Comparison of ENCODE assay signal across 27 cellular contexts in the genomic region with DNA sequence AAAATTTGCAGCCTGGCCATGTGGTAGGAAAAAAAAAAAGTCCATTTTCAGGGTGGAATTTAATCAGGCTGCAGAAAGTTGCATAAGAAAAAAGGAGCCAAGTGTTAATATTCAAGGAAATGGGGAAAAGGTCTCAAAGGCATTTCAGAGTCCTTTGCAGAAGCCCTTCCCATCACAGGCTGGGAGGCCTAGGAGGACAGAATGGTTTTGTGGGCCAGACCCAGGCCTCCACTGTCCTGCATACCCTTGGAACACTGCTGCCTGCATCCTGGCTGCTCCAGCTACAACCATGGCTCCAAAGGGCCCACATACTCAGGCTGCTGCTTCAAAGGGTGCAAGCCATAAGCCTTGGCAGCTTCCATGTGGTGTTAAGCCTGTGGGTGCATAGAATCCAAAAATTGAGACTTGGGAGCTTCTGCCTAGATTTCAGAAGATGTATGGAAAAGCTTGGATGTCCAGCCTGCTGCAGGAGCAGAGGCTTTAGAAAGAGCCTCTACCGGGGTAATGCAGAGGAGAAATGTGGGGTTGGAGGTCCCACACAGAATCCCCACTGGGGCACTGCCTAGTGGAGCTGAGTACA.
"Had no signal": no experiment of that assay in that cellular context is flagged by ENCODE, and none has a peak within 500 bp of the region (broad histone marks: within the 10 kb centered on the region; RNA-seq: fewer than 3 reads in every experiment).

No MANE protein-coding gene starts in this region.

- ATAC-seq: body of pancreas; left lung; lower lobe of right lung; mucosa of descending colon; natural killer cell treated with Interleukin-12 subunit alpha and Interleukin-12 subunit beta and Interleukin-15 and Interleukin-18, amount 100 ng/mL, for 72 hours; sciatic nerve; stimulated activated memory B cell treated with anti-CD40 and anti-IgM and Interleukin-4, amounts not matched to agents 10 μg/mL and 1 μg/mL and 100 μg/mL, for 72 hours had no signal

- H3K27ac ChIP-seq: body of pancreas, epithelial cell of prostate, esophagus squamous epithelium, left lung, lower lobe of right lung, skin epidermis, tibial nerve had no signal

- H3K4me3 ChIP-seq: body of pancreas, esophagus squamous epithelium, left lung, lower lobe of right lung, mucosa of descending colon, skin epidermis, tibial nerve had no signal

- H3K27me3 ChIP-seq: body of pancreas, esophagus squamous epithelium, left lung, tibial nerve had no signal

- DNase-seq: activated CD4-positive, alpha-beta T cell treated with anti-CD3 and anti-CD28 coated beads for 1 hour; activated CD8-positive, alpha-beta memory T cell treated with anti-CD3 and anti-CD28 coated beads, Interleukin-2, amount 50 U/mL, for 48 hours; activated gamma-delta T cell; activated T-cell treated with anti-CD3 and anti-CD28 coated beads, Interleukin-2, amount 50 U/mL, for 24 hours; aorta; body of pancreas; dermis blood vessel endothelial cell; effector CD4-positive, alpha-beta T cell; esophagus squamous epithelium; foreskin melanocyte; left lung; lower lobe of right lung; mesenchymal stem cell; mucosa of descending colon; stimulated activated CD4-positive, alpha-beta T cell treated with anti-CD3 and anti-CD28 coated beads, Interleukin-12 subunit alpha, Interleukin-12 subunit beta, amount 100 ng/mL, for 4 hours; stimulated activated CD4-positive, alpha-beta T cell treated with anti-CD3 and anti-CD28 coated beads, Interleukin-4, amount 100 ng/mL, for 4 hours; stimulated activated CD8-positive, alpha-beta memory T cell treated with anti-CD3 and anti-CD28 coated beads, Interleukin-4, amount 100 ng/mL, for 48 hours had no signal

- H3K36me3 ChIP-seq: esophagus squamous epithelium, left lung, lower lobe of right lung, tibial nerve had no signal

- FAIRE-seq: colon, endometrium, islet of Langerhans, TTC549 had no signal

- H3K4me1 ChIP-seq: body of pancreas, left lung, lower lobe of right lung, tibial nerve had no signal
